ENCODE assay signal across 9 cellular contexts in the genomic region with DNA sequence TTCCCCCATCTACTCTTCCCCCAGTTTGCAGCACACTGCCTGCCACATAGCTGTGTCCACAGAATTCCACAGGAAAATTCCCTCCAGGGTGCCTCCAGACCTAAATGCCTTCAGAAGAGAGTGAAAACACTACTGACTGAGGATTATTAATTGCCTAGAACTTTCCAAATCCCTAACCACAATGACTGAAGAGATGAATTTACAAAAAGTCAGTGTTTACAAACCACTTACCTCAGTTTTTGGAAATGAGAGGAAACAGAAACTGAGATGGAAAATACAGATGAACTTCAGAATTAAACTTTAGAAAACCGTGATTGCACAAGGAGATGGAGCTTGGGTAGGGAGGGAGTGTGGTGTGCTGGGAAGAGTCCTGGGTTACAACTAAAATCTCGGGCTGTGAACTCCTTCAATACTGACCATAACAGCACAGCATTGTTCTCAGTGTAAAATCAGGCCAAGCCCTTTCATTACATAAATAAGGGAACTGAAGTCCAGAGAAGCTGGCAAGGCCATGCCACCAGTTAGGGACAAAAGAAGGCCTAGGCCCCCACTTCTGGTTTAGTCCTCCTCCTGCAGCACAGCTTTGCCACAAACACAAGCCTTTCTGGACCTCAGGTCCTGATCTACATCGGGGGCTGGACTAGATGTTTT. TPM values are rescaled to one million over a fixed set of nuclear protein-coding genes. Genes with fewer than 3 reads are reported as not detected.
DNase-seq lines count a peak whose midpoint lies in the region; ATAC-seq and TF ChIP-seq lines count a peak whose summit lies in the region.
"Had no signal": no experiment of that assay in that cellular context is flagged by ENCODE, and none has a peak within 500 bp of the region (broad histone marks: within the 10 kb centered on the region; RNA-seq: fewer than 3 reads in every experiment).

No MANE protein-coding gene starts in this region.

- no peaks in the 10 kb centered on the region for H3K27me3 Mint-ChIP-seq in CD4-positive, alpha-beta memory T cell
- H3K27me3 Mint-ChIP-seq in T-helper 2 cell treated with Interferon-gamma antibody and Interleukin-4, amounts not matched to agents 5 μg/mL and 100 μg/mL, for 36 hours (ENCODE audit: low read depth): no peaks in the 10 kb centered on the region

- H3K36me3 Mint-ChIP-seq in CD4-positive, alpha-beta memory T cell: peaks cover 4 to 32% of the 10 kb centered on the region in 2 donors
- peaks cover 19% of the 10 kb centered on the region for H3K36me3 Mint-ChIP-seq in T-helper 2 cell treated with Interferon-gamma antibody and Interleukin-4, amounts not matched to agents 5 μg/mL and 100 μg/mL, for 36 hours (ENCODE audit: low read depth)

- no peaks in the 10 kb centered on the region for H3K27me3 ChIP-seq in CD4-positive, alpha-beta memory T cell (ENCODE audit: insufficient read depth, low read length)
- H3K27me3 ChIP-seq in foreskin keratinocyte: no peaks in the 10 kb centered on the region

- peaks cover 5% of the 10 kb centered on the region for H3K36me3 ChIP-seq in CD4-positive, alpha-beta memory T cell (ENCODE audit: insufficient read depth, low read length)

- POLR2A ChIA-PET in CD4-positive, alpha-beta memory T cell (lab: Charles Lee; ENCODE audit: partially characterized antibody): no interaction called here

- DNase-seq in CD4-positive, alpha-beta memory T cell: no peak
- DNase-seq in T-helper 2 cell treated with Interferon-gamma antibody and Interleukin-4, amounts not matched to agents 5 μg/mL and 100 μg/mL, for 36 hours (ENCODE audit: low spot score): no peak
- DNase-seq in fibroblast of gingiva (ENCODE audit: low read depth): peak; percentile 57
- DNase-seq in renal cortical epithelial cell (ENCODE audit: low read depth): peak; percentile 62
- DNase-seq in NCI-H748 treated with DMSO at 0.1 percent for 48 hours (lab: John Stamatoyannopoulos, UW): no peak
- no peak for DNase-seq in foreskin keratinocyte
- DNase-seq in NCI-H446 (lab: John Stamatoyannopoulos, UW): no peak
- DNase-seq: activated CD4-positive, alpha-beta T cell treated with anti-CD3 and anti-CD28 coated beads for 1 hour had no signal

- H3K4me3 ChIP-seq in CD4-positive, alpha-beta memory T cell (ENCODE audit: low read length in 2 of 2): peak overlapping the region in 1 of 2 donors; percentile 32

- ATAC-seq in foreskin keratinocyte: no peak
- ATAC-seq in GM18517 (IDR thresholded peaks at IDR 0.05; ENCODE audit: unreplicated experiment): no peak

- H3K4me1 Mint-ChIP-seq in CD4-positive, alpha-beta memory T cell: peaks cover 62 to 93% (median 75%) of the 10 kb centered on the region in 4 donors
- peaks cover 60% of the 10 kb centered on the region for H3K4me1 Mint-ChIP-seq in T-helper 2 cell treated with Interferon-gamma antibody and Interleukin-4, amounts not matched to agents 5 μg/mL and 100 μg/mL, for 36 hours (ENCODE audit: low read depth)

- CTCF ChIA-PET in CD4-positive, alpha-beta memory T cell (lab: Charles Lee; ENCODE audit: partially characterized antibody): interaction anchor here (0.9 to 1.2 kb wide), 5 partner anchors 11 to 269 kb away, joined by 3 to 6 read pairs (median 3); a partner anchor contains a TSS

- peak overlapping the region; percentile 76 for H3K27ac ChIP-seq in CD4-positive, alpha-beta memory T cell (ENCODE audit: low read depth, low read length)
- no peak overlapping the region for H3K27ac ChIP-seq in foreskin keratinocyte

- intact Hi-C loops in CD4-positive, alpha-beta memory T cell (cut with micrococcal nuclease): no loop called here

- H3K4me3 Mint-ChIP-seq in CD4-positive, alpha-beta memory T cell: peak overlapping the region in 7 of 8 donors; percentile 55 to 89 (median 79)
- H3K4me3 Mint-ChIP-seq in T-helper 2 cell treated with Interferon-gamma antibody and Interleukin-4, amounts not matched to agents 5 μg/mL and 100 μg/mL, for 36 hours: peak overlapping the region; percentile 72

- peak overlapping the region; percentile 84 to 97 (median 95) for H3K27ac Mint-ChIP-seq in CD4-positive, alpha-beta memory T cell
- peak overlapping the region; percentile 90 for H3K27ac Mint-ChIP-seq in T-helper 2 cell treated with Interferon-gamma antibody and Interleukin-4, amounts not matched to agents 5 μg/mL and 100 μg/mL, for 36 hours

- no peaks in the 10 kb centered on the region for H3K9me3 Mint-ChIP-seq in CD4-positive, alpha-beta memory T cell
- H3K9me3 Mint-ChIP-seq in T-helper 2 cell treated with Interferon-gamma antibody and Interleukin-4, amounts not matched to agents 5 μg/mL and 100 μg/mL, for 36 hours: no peaks in the 10 kb centered on the region

- no peak for TF ChIP-seq CTCF in foreskin keratinocyte (conservative IDR thresholded peaks at IDR 0.05)

- peaks cover 77% of the 10 kb centered on the region for H3K4me1 ChIP-seq in CD4-positive, alpha-beta memory T cell (ENCODE audit: insufficient read depth, low read length)
- peaks cover 12% of the 10 kb centered on the region for H3K4me1 ChIP-seq in foreskin keratinocyte

- no peaks in the 10 kb centered on the region for H3K9me3 ChIP-seq in CD4-positive, alpha-beta memory T cell (ENCODE audit: control insufficient read depth in 1 of 2, low read length in 2 of 2)

RNA-seq across cellular contexts. Expression of a gene that starts 4.1 kb away (rescaled TPM):
- total RNA-seq in CD4-positive, alpha-beta memory T cell: 10 to 100 TPM; 65.1 to 70.7 TPM
- 10 to 100 TPM; 52.5 to 98.9 TPM for polyA plus RNA-seq in CD4-positive, alpha-beta memory T cell
- total RNA-seq in renal cortical epithelial cell (24.3 and 46.9 TPM in 2 replicates), foreskin keratinocyte (28.6 and 30.5 TPM in 2 replicates)
- 17.2 and 18.6 TPM in 2 replicates for polyA plus RNA-seq in foreskin keratinocyte

Comparison
In these comparisons a context has a peak if more than half of its experiments do, and no peak if none do; other contexts are left out.
1. DNase-seq: peak in fibroblast of gingiva (single experiment) and renal cortical epithelial cell (single experiment); none in CD4-positive, alpha-beta memory T cell (0 of 5), T-helper 2 cell treated with Interferon-gamma antibody and Interleukin-4, amounts not matched to agents 5 μg/mL and 100 μg/mL, for 36 hours (single experiment), NCI-H748 treated with DMSO at 0.1 percent for 48 hours (single experiment), foreskin keratinocyte (0 of 2) and NCI-H446 (0 of 2).